25 cellular contexts compared by ENCODE assay signal in the genomic region with DNA sequence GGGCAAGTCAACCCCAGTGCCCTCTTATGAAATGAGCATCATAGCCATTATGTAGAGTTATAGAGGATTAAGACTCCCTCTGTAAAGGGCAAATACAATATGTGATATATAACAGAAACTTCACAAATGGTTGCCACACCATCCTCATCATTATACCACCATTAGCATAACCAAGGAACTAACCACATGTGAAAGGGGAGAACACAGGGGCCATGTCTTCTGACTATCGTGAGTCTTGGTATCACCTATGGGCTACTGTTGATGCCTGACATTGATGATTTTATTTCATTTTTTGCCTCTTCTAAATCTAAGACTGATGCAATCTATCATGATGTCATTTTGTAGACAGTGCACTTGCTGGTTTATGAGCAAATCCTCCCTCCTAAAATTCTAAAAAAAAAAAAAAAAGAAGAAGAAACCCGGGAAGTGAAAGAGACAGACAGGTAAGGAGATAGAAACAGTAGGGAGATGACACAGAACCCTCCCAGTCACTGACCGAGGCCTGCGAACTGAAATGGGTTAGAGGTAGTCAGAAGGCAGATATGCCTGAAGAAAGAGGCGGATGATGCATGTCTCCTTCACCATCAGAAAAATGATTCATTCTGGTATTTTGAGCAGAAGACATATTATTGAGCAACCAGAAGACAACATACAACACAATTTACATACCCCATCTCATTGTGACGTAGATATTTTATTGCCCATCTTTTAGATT.
DNase-seq lines count a peak whose midpoint lies in the region; ATAC-seq lines count a peak whose summit lies in the region.
"Had no signal": no experiment of that assay in that cellular context is flagged by ENCODE, and none has a peak within 500 bp of the region (broad histone marks: within the 10 kb centered on the region; RNA-seq: fewer than 3 reads in every experiment).

No MANE protein-coding gene starts in this region.

- H3K4me3 ChIP-seq in HAP-1: no peak overlapping the region
- H3K4me3 ChIP-seq: lung, mucosa of descending colon, thyroid gland, uterus had no signal

- H3K36me3 Mint-ChIP-seq in activated CD4-positive, alpha-beta T cell treated with anti-CD3 and anti-CD28 coated beads, Interleukin-2, amount 10 ng/mL, durations not matched to agents 24 days and 14 days (ENCODE audit: low read depth): no peaks in the 10 kb centered on the region
- peaks cover 2% of the 10 kb centered on the region for H3K36me3 Mint-ChIP-seq in activated naive CD8-positive, alpha-beta T cell treated with anti-CD3 and anti-CD28 coated beads for 36 hours
- H3K36me3 Mint-ChIP-seq in stimulated activated naive CD8-positive, alpha-beta T cell treated with anti-CD3 and anti-CD28 coated beads, Interleukin-15, Interleukin-2, amounts not matched to agents 100 ng/mL and 50 ng/mL, for 24 hours (ENCODE audit: low read depth): no peaks in the 10 kb centered on the region
- H3K36me3 Mint-ChIP-seq: T-cell, WTC11 had no signal

- H3K27ac Mint-ChIP-seq in activated CD4-positive, alpha-beta T cell treated with anti-CD3 and anti-CD28 coated beads, Interleukin-2, amount 10 ng/mL, durations not matched to agents 24 days and 14 days: peak overlapping the region; percentile 86
- H3K27ac Mint-ChIP-seq in activated naive CD8-positive, alpha-beta T cell treated with anti-CD3 and anti-CD28 coated beads for 36 hours: peak overlapping the region; percentile 76
- peak overlapping the region; percentile 56 for H3K27ac Mint-ChIP-seq in stimulated activated naive CD8-positive, alpha-beta T cell treated with anti-CD3 and anti-CD28 coated beads, Interleukin-15, Interleukin-2, amounts not matched to agents 100 ng/mL and 50 ng/mL, for 24 hours
- H3K27ac Mint-ChIP-seq: nephron, T-cell, WTC11 had no signal

- no peaks in the 10 kb centered on the region for H3K4me1 ChIP-seq in HAP-1
- H3K4me1 ChIP-seq: thyroid gland, uterus had no signal

- H3K4me3 Mint-ChIP-seq in activated CD4-positive, alpha-beta T cell treated with anti-CD3 and anti-CD28 coated beads, Interleukin-2, amount 10 ng/mL, durations not matched to agents 24 days and 14 days: peak overlapping the region; percentile 37
- H3K4me3 Mint-ChIP-seq in activated naive CD8-positive, alpha-beta T cell treated with anti-CD3 and anti-CD28 coated beads for 36 hours: no peak overlapping the region
- peak overlapping the region; percentile 6 for H3K4me3 Mint-ChIP-seq in stimulated activated naive CD8-positive, alpha-beta T cell treated with anti-CD3 and anti-CD28 coated beads, Interleukin-15, Interleukin-2, amounts not matched to agents 100 ng/mL and 50 ng/mL, for 24 hours
- H3K4me3 Mint-ChIP-seq: effector memory CD8-positive, alpha-beta T cell; nephron; T-cell; WTC11 had no signal

- peaks cover 14% of the 10 kb centered on the region for H3K27me3 Mint-ChIP-seq in activated CD4-positive, alpha-beta T cell treated with anti-CD3 and anti-CD28 coated beads, Interleukin-2, amount 10 ng/mL, durations not matched to agents 24 days and 14 days
- H3K27me3 Mint-ChIP-seq in activated naive CD8-positive, alpha-beta T cell treated with anti-CD3 and anti-CD28 coated beads for 36 hours: peaks cover 42% of the 10 kb centered on the region
- H3K27me3 Mint-ChIP-seq in stimulated activated naive CD8-positive, alpha-beta T cell treated with anti-CD3 and anti-CD28 coated beads, Interleukin-15, Interleukin-2, amounts not matched to agents 100 ng/mL and 50 ng/mL, for 24 hours: peaks cover 27% of the 10 kb centered on the region

- H3K9me3 Mint-ChIP-seq in activated CD4-positive, alpha-beta T cell treated with anti-CD3 and anti-CD28 coated beads, Interleukin-2, amount 10 ng/mL, durations not matched to agents 24 days and 14 days: peaks cover 24% of the 10 kb centered on the region
- peaks cover 3% of the 10 kb centered on the region for H3K9me3 Mint-ChIP-seq in activated naive CD8-positive, alpha-beta T cell treated with anti-CD3 and anti-CD28 coated beads for 36 hours
- no peaks in the 10 kb centered on the region for H3K9me3 Mint-ChIP-seq in stimulated activated naive CD8-positive, alpha-beta T cell treated with anti-CD3 and anti-CD28 coated beads, Interleukin-15, Interleukin-2, amounts not matched to agents 100 ng/mL and 50 ng/mL, for 24 hours
- H3K9me3 Mint-ChIP-seq: T-cell, WTC11 had no signal

- DNase-seq in activated CD4-positive, alpha-beta T cell treated with anti-CD3 and anti-CD28 coated beads, Interleukin-2, amount 10 ng/mL, durations not matched to agents 24 days and 14 days: no peak
- DNase-seq in activated CD4-positive, alpha-beta T cell treated with anti-CD3 and anti-CD28 coated beads, Interleukin-2, amount 50 U/mL, for 4 hours: no peak
- DNase-seq in stimulated activated CD4-positive, alpha-beta T cell treated with anti-CD3 and anti-CD28 coated beads, Interleukin-15, amount 100 ng/mL, for 24 hours: peak; percentile 5
- DNase-seq in stimulated activated CD4-positive, alpha-beta T cell treated with anti-CD3 and anti-CD28 coated beads, Interleukin-2, amount 100 ng/mL, for 24 hours: no peak
- DNase-seq in activated naive CD8-positive, alpha-beta T cell treated with anti-CD3 and anti-CD28 coated beads for 36 hours: peak; percentile 26
- DNase-seq in HAP-1 (ENCODE audit: low spot score in 2 of 2): no peak
- DNase-seq: activated effector memory CD4-positive, alpha-beta T cell treated with Interleukin-2 at 50 U/mL for 16 hours; central memory CD4-positive, alpha-beta T cell; effector memory CD8-positive, alpha-beta T cell; hypothalamus; KG1; left cardiac atrium; MM.1S; mucosa of descending colon; NCI-H2029 treated with DMSO at 0.1 percent for 48 hours; NCI-H524; NK-92 treated with Interleukin-12 subunit alpha and Interleukin-12 subunit beta, amount 100 ng/mL, for 24 hours; T-cell; thyroid gland; uterus had no signal

- in situ Hi-C loops in HAP-1 (cut with MboI; ENCODE audit: low sequenced_read_pairs): loop anchor here (10.0 kb wide), 2 partner anchors 479 to 629 kb away; no protein-coding TSS in a partner anchor

- no peaks in the 10 kb centered on the region for H3K27me3 ChIP-seq in HAP-1 (ENCODE audit: low read depth)
- H3K27me3 ChIP-seq: thyroid gland, uterus had no signal

- H3K36me3 ChIP-seq in HAP-1 (replicated peaks): no peaks in the 10 kb centered on the region
- H3K36me3 ChIP-seq: thyroid gland, uterus had no signal

- intact Hi-C loops in activated CD4-positive, alpha-beta T cell treated with anti-CD3 and anti-CD28 coated beads, Interleukin-2, amount 10 ng/mL, durations not matched to agents 24 days and 14 days (cut with micrococcal nuclease): no loop called here

- ATAC-seq in GM19324 (IDR thresholded peaks at IDR 0.05; ENCODE audit: low FRiP score, unreplicated experiment): no peak
- ATAC-seq: effector memory CD8-positive, alpha-beta T cell; left cardiac atrium; mucosa of descending colon; T-cell; WTC11 had no signal

- H3K4me1 Mint-ChIP-seq in activated CD4-positive, alpha-beta T cell treated with anti-CD3 and anti-CD28 coated beads, Interleukin-2, amount 10 ng/mL, durations not matched to agents 24 days and 14 days: peaks cover 39% of the 10 kb centered on the region
- H3K4me1 Mint-ChIP-seq in activated naive CD8-positive, alpha-beta T cell treated with anti-CD3 and anti-CD28 coated beads for 36 hours: peaks cover 35% of the 10 kb centered on the region
- H3K4me1 Mint-ChIP-seq in stimulated activated naive CD8-positive, alpha-beta T cell treated with anti-CD3 and anti-CD28 coated beads, Interleukin-15, Interleukin-2, amounts not matched to agents 100 ng/mL and 50 ng/mL, for 24 hours (ENCODE audit: low read depth): peaks cover 29% of the 10 kb centered on the region
- H3K4me1 Mint-ChIP-seq: T-cell had no signal

- no peaks in the 10 kb centered on the region for H3K9me3 ChIP-seq in HAP-1
- H3K9me3 ChIP-seq: mucosa of descending colon, thyroid gland, uterus had no signal

Comparison
In these comparisons a context has a peak if more than half of its experiments do, and no peak if none do; other contexts are left out.
1. DNase-seq: peak in stimulated activated CD4-positive, alpha-beta T cell treated with anti-CD3 and anti-CD28 coated beads, Interleukin-15, amount 100 ng/mL, for 24 hours (single experiment) and activated naive CD8-positive, alpha-beta T cell treated with anti-CD3 and anti-CD28 coated beads for 36 hours (single experiment); none in activated CD4-positive, alpha-beta T cell treated with anti-CD3 and anti-CD28 coated beads, Interleukin-2, amount 10 ng/mL, durations not matched to agents 24 days and 14 days (single experiment), activated CD4-positive, alpha-beta T cell treated with anti-CD3 and anti-CD28 coated beads, Interleukin-2, amount 50 U/mL, for 4 hours (0 of 2), stimulated activated CD4-positive, alpha-beta T cell treated with anti-CD3 and anti-CD28 coated beads, Interleukin-2, amount 100 ng/mL, for 24 hours (0 of 2) and HAP-1 (0 of 2).
2. Peak in every context shown above with its lines, with median percentiles within 50 percentile points of each other: H3K27ac Mint-ChIP-seq.